Comparison of ENCODE assay signal across 9 cellular contexts in the genomic region with DNA sequence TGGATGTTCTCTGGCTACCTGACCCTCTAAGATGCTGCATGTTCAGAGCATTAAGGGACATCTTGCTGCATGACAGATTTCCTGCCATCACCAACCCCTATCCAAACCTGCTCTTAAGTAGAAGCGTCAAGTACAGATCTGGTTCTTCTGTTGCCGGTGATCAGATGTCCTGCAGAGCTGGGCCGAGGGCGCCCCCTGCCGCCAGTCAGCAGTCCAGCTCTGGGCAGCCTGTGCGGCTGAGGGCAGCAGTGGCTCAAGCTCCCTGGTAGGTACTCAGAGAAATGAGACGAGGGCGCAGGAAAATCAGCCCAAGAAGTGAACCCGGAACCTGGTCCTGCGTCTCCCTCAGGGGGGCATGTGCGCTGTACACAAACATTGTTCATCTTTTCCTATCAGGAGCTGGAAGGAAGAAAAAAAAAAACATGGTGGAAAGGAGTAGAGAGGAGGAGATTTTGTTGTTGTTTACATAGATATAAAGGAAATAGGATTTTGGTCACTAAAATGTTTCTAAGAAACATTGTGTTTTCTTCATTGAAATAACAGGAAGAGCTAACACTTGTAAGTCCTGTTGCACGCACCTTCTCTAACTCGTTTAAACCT.
A peak's percentile ranks its signal among the peaks of the same experiment; 100 is the strongest.
DNase-seq lines count a peak whose midpoint lies in the region; ATAC-seq and TF ChIP-seq lines count a peak whose summit lies in the region.
"Had no signal": no experiment of that assay in that cellular context is flagged by ENCODE, and none has a peak within 500 bp of the region (broad histone marks: within the 10 kb centered on the region; RNA-seq: fewer than 3 reads in every experiment).

No MANE protein-coding gene starts in this region.

- no peaks in the 10 kb centered on the region for H3K9me3 Mint-ChIP-seq in activated CD8-positive, alpha-beta memory T cell treated with anti-CD3 and anti-CD28 coated beads, Interleukin-2, amount 10 ng/mL, durations not matched to agents 7 days and 5 days (ENCODE audit: low read depth)
- H3K9me3 Mint-ChIP-seq in nephron = no peaks in the 10 kb centered on the region

- no peaks in the 10 kb centered on the region for H3F3A ChIP-seq in GM23248 (ENCODE audit: insufficient read depth)
- no peaks in the 10 kb centered on the region for H3F3A ChIP-seq in Loucy (ENCODE audit: low read depth)

- H3K9me3 ChIP-seq in GM23248 (ENCODE audit: low read depth) = no peaks in the 10 kb centered on the region
- no peaks in the 10 kb centered on the region for H3K9me3 ChIP-seq in Loucy (ENCODE audit: insufficient read depth, low read depth, low read length)

- H3K27ac ChIP-seq in GM23248 = no peak overlapping the region
- H3K27ac ChIP-seq: epithelial cell of prostate had no signal

- WGBS in GM23248 (ENCODE audit: low coverage in 1 of 2, low lambda C conversion rate in 2 of 2, missing lambda C conversion rate in 2 of 2), 2 experiments = 40 to 45% methylated on average over 13 of the region's 13 CpGs

- H4K20me1 ChIP-seq in GM23248 (ENCODE audit: insufficient read depth) (no peaks in the 10 kb centered on the region), Loucy (ENCODE audit: insufficient read depth, low read length, poor library complexity, severe bottlenecking) (no peaks in the 10 kb centered on the region)

- in situ Hi-C loops in GM23248 (cut with MboI) = no loop called here
- in situ Hi-C loops in SK-MEL-5 (cut with HindIII; ENCODE audit: low pct_unique_long_range_greater_than_20kb, low sequenced_read_pairs) = no loop called here

- H3K4me3 ChIP-seq in GM23248 (no peak overlapping the region), Loucy (ENCODE audit: low read length, poor library complexity, severe bottlenecking) (no peak overlapping the region)

- DNase-seq in activated CD8-positive, alpha-beta memory T cell treated with anti-CD3 and anti-CD28 coated beads, Interleukin-2, amount 10 ng/mL, durations not matched to agents 7 days and 5 days = peak; percentile 46
- DNase-seq in activated CD8-positive, alpha-beta memory T cell treated with anti-CD3 and anti-CD28 coated beads for 24 hours = no peak
- DNase-seq in GM23248 (peak; percentile 55), SK-MEL-5 (ENCODE audit: low read depth, low spot score) (peak; percentile 89), ecto neural progenitor cell (ENCODE audit: low spot score) (peak; percentile 82), omental fat pad (ENCODE audit: low spot score) (no peak)

- H3K4me3 Mint-ChIP-seq in activated CD8-positive, alpha-beta memory T cell treated with anti-CD3 and anti-CD28 coated beads, Interleukin-2, amount 10 ng/mL, durations not matched to agents 7 days and 5 days = no peak overlapping the region
- H3K4me3 Mint-ChIP-seq in nephron = no peak overlapping the region

- CTCF ChIA-PET in activated CD8-positive, alpha-beta memory T cell treated with anti-CD3 and anti-CD28 coated beads, Interleukin-2, amount 10 ng/mL, durations not matched to agents 7 days and 5 days (lab: Charles Lee) = interaction anchor here (0.6 to 2.2 kb wide), 7 partner anchors 9 to 988 kb away, joined by 3 to 9 read pairs (median 3); no protein-coding TSS in a partner anchor

- peak; percentile 49 for ATAC-seq in activated CD8-positive, alpha-beta memory T cell treated with anti-CD3 and anti-CD28 coated beads, Interleukin-2, amount 10 ng/mL, durations not matched to agents 7 days and 5 days
- ATAC-seq in omental fat pad (ENCODE audit: low FRiP score) = no peak

- no peak overlapping the region for H3K4me2 ChIP-seq in GM23248 (ENCODE audit: unreplicated experiment)
- H3K4me2 ChIP-seq in Loucy (ENCODE audit: low read depth, low read length, poor library complexity, severe bottlenecking) = no peak overlapping the region

- no peak overlapping the region for H2AFZ ChIP-seq in GM23248
- no peak overlapping the region for H2AFZ ChIP-seq in Loucy (ENCODE audit: low read length)

- H3K36me3 ChIP-seq in GM23248 (ENCODE audit: low read depth) (no peaks in the 10 kb centered on the region), Loucy (ENCODE audit: insufficient read depth, low read length) (no peaks in the 10 kb centered on the region)

- H3K4me1 ChIP-seq in GM23248 (ENCODE audit: insufficient read depth) (no peaks in the 10 kb centered on the region), Loucy (ENCODE audit: insufficient read depth, low read length, poor library complexity, severe bottlenecking) (peaks cover 14% of the 10 kb centered on the region)

- H3K4me1 Mint-ChIP-seq in activated CD8-positive, alpha-beta memory T cell treated with anti-CD3 and anti-CD28 coated beads, Interleukin-2, amount 10 ng/mL, durations not matched to agents 7 days and 5 days = no peaks in the 10 kb centered on the region
- no peaks in the 10 kb centered on the region for H3K4me1 Mint-ChIP-seq in nephron

- H3K79me2 ChIP-seq in GM23248 (ENCODE audit: insufficient read depth) (no peaks in the 10 kb centered on the region), Loucy (ENCODE audit: insufficient read depth, low read length) (no peaks in the 10 kb centered on the region)

- peaks cover 16% of the 10 kb centered on the region for H3K27me3 Mint-ChIP-seq in activated CD8-positive, alpha-beta memory T cell treated with anti-CD3 and anti-CD28 coated beads, Interleukin-2, amount 10 ng/mL, durations not matched to agents 7 days and 5 days
- H3K27me3 Mint-ChIP-seq in nephron (ENCODE audit: low read depth) = peaks cover 4% of the 10 kb centered on the region

- H3K27me3 ChIP-seq in GM23248 (replicated peaks; ENCODE audit: insufficient read depth) (peaks cover 17% of the 10 kb centered on the region; the same call in 1 of the 2 replicates), Loucy (ENCODE audit: insufficient read depth, low read length, poor library complexity, severe bottlenecking) (no peaks in the 10 kb centered on the region)

- H3K9ac ChIP-seq in GM23248 (no peak overlapping the region), Loucy (ENCODE audit: low read depth, low read length, poor library complexity, severe bottlenecking) (no peak overlapping the region)

- no peaks in the 10 kb centered on the region for H3K36me3 Mint-ChIP-seq in activated CD8-positive, alpha-beta memory T cell treated with anti-CD3 and anti-CD28 coated beads, Interleukin-2, amount 10 ng/mL, durations not matched to agents 7 days and 5 days
- no peaks in the 10 kb centered on the region for H3K36me3 Mint-ChIP-seq in nephron (ENCODE audit: low read depth)

- H3K9me2 ChIP-seq in GM23248 (ENCODE audit: insufficient read depth) (no peaks in the 10 kb centered on the region), Loucy (replicated peaks; ENCODE audit: low read depth, low read length) (no peaks in the 10 kb centered on the region)

- no peak overlapping the region for H3K27ac Mint-ChIP-seq in activated CD8-positive, alpha-beta memory T cell treated with anti-CD3 and anti-CD28 coated beads, Interleukin-2, amount 10 ng/mL, durations not matched to agents 7 days and 5 days
- no peak overlapping the region for H3K27ac Mint-ChIP-seq in nephron

- TF ChIP-seq CTCF in Loucy (conservative IDR thresholded peaks at IDR 0.05; ENCODE audit: low read length) (peak; percentile 93), nephron (IDR thresholded peaks at IDR 0.05; ENCODE audit: unreplicated experiment in 3 of 3) (peak; percentile 61 to 74 (median 71)), omental fat pad (IDR thresholded peaks at IDR 0.05) (no peak)

Comparison
In these comparisons a context has a peak if more than half of its experiments do, and no peak if none do; other contexts are left out.
1. DNase-seq: peak in activated CD8-positive, alpha-beta memory T cell treated with anti-CD3 and anti-CD28 coated beads, Interleukin-2, amount 10 ng/mL, durations not matched to agents 7 days and 5 days (single experiment), GM23248 (single experiment), SK-MEL-5 (single experiment) and ecto neural progenitor cell (single experiment); none in activated CD8-positive, alpha-beta memory T cell treated with anti-CD3 and anti-CD28 coated beads for 24 hours (single experiment) and omental fat pad (single experiment).
2. CTCF ChIP-seq: peak in Loucy (single experiment) and nephron (3 of 3); none in omental fat pad (0 of 3).